27 cellular contexts compared by ENCODE assay signal in the genomic region with DNA sequence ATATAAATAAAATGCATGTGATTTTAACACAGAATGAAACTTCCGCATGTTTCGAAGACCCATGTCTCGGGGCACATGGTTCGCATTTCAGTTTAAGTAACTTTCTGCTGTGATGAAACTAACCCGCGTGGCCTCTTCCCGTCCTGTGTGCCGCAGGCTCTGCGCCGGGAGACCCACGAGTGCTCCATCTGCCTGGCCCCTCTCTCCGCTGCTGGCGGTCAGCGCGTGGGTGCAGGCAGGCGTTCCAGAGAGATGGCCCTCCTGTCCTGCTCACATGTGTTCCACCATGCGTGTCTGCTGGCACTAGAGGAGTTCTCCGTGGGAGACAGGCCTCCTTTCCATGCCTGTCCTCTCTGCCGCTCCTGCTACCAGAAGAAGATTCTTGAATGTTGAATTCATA. TPM values are rescaled to one million over a fixed set of nuclear protein-coding genes. Genes with fewer than 3 reads are reported as not detected.
"Had no signal": no experiment of that assay in that cellular context is flagged by ENCODE, and none has a peak within 500 bp of the region (broad histone marks: within the 10 kb centered on the region; RNA-seq: fewer than 3 reads in every experiment).

No MANE protein-coding gene starts in this region.

- H3K27ac Mint-ChIP-seq: dendritic cell treated with granulocyte-macrophage colony-stimulating factor and Interleukin-4, amounts not matched to agents 40 ng/mL and 50 ng/mL, for 4 days; effector memory CD8-positive, alpha-beta T cell; endodermal cell; mesothelial cell of epicardium had no signal

- H3K27me3 ChIP-seq: colonic mucosa, esophagus squamous epithelium, gastrocnemius medialis, heart right ventricle, left lung had no signal

- H3K4me1 ChIP-seq: colonic mucosa, esophagus squamous epithelium, gastrocnemius medialis, heart right ventricle, left lung, lower lobe of right lung had no signal

- ATAC-seq: effector memory CD8-positive, alpha-beta T cell; esophagus mucosa; gastrocnemius medialis; left cardiac atrium; left lung; left ventricle myocardium superior; lower lobe of right lung; mucosa of descending colon had no signal

- DNase-seq: colonic mucosa; cortex of kidney; effector CD8-positive, alpha-beta T cell; effector memory CD8-positive, alpha-beta T cell; erythroblast; esophagus squamous epithelium; foreskin fibroblast; foreskin melanocyte; gastrocnemius medialis; glutamatergic neuron; heart right ventricle; hippocampal formation; left cardiac atrium; left lung; left ventricle myocardium superior; lower lobe of right lung; mesenchymal stem cell; mucosa of descending colon had no signal

- H3K9me3 ChIP-seq: colonic mucosa, esophagus squamous epithelium, gastrocnemius medialis, heart right ventricle, left lung, lower lobe of right lung, mucosa of descending colon had no signal

- H3K9me3 Mint-ChIP-seq: dendritic cell treated with granulocyte-macrophage colony-stimulating factor and Interleukin-4, amounts not matched to agents 40 ng/mL and 50 ng/mL, for 4 days; effector memory CD8-positive, alpha-beta T cell; endodermal cell; mesothelial cell of epicardium had no signal

- H3K27me3 Mint-ChIP-seq: dendritic cell treated with granulocyte-macrophage colony-stimulating factor and Interleukin-4, amounts not matched to agents 40 ng/mL and 50 ng/mL, for 4 days; effector memory CD8-positive, alpha-beta T cell had no signal

- H3K4me1 Mint-ChIP-seq: mesothelial cell of epicardium had no signal

- H3K4me3 ChIP-seq: colonic mucosa, esophagus squamous epithelium, gastrocnemius medialis, heart right ventricle, left lung, lower lobe of right lung, mucosa of descending colon had no signal

- FAIRE-seq: endometrium, islet of Langerhans, keratinocyte had no signal

- H3K4me3 Mint-ChIP-seq: dendritic cell treated with granulocyte-macrophage colony-stimulating factor and Interleukin-4, amounts not matched to agents 40 ng/mL and 50 ng/mL, for 4 days; effector memory CD8-positive, alpha-beta T cell; endodermal cell; mesothelial cell of epicardium had no signal

- H3K36me3 ChIP-seq: colonic mucosa had no signal

- H3K27ac ChIP-seq: colonic mucosa, epithelial cell of prostate, esophagus squamous epithelium, gastrocnemius medialis, heart right ventricle, left lung, lower lobe of right lung had no signal

RNA-seq across cellular contexts. Expression of a gene that starts 35.7 kb away (rescaled TPM):
- total RNA-seq: left ventricle myocardium superior, mesenteric fat pad had no signal
